8 cellular contexts compared by ENCODE assay signal in genomic region chr16:24987304-24988136, GRCh38. TPM values are rescaled to one million over a fixed set of nuclear protein-coding genes. Genes with fewer than 3 reads are reported as not detected.
DNase-seq lines count a peak whose midpoint lies in the region; ATAC-seq and TF ChIP-seq lines count a peak whose summit lies in the region.
"Not testable (repeated sequence)": the region's sequence is repeated elsewhere in the genome, so short reads cannot be mapped to it uniquely, and the experiment has no call there.

No MANE protein-coding gene starts in this region.

- H3K4me1 ChIP-seq in adrenal gland (replicated peaks in 1 of 2), result peaks cover 57 to 92% of the 10 kb centered on the region in 2 donors
- peaks cover 53% of the 10 kb centered on the region for H3K4me1 ChIP-seq in stomach smooth muscle (ENCODE audit: control insufficient read depth, insufficient read depth, low read length)

- H3K4me3 ChIP-seq in adrenal gland, result not testable (repeated sequence)
- H3K4me3 ChIP-seq in dorsolateral prefrontal cortex, result peak overlapping the region in 30 of 59 donors; percentile 1 to 53 (median 20)
- H3K4me3 ChIP-seq in stomach smooth muscle (ENCODE audit: low read length in 2 of 2), result peak overlapping the region; percentile 33 to 57

- H3K9me3 Mint-ChIP-seq in naive thymus-derived CD8-positive, alpha-beta T cell, result not testable (repeated sequence)

- H3K4me3 Mint-ChIP-seq in naive thymus-derived CD8-positive, alpha-beta T cell, result peak overlapping the region in 2 of 10 donors; percentile 4 to 5

- POLR2A ChIA-PET in RWPE1 (lab: Yijun Ruan, JAX; ENCODE audit: low non-redundant PET), result interaction anchor here (0.6 kb wide), 1 partner anchor 298 kb away, joined by 4 read pairs; no protein-coding TSS in a partner anchor
- POLR2A ChIA-PET in naive thymus-derived CD8-positive, alpha-beta T cell (lab: Charles Lee), result not testable (repeated sequence)

- H3K27ac Mint-ChIP-seq in naive thymus-derived CD8-positive, alpha-beta T cell, result peak overlapping the region in 9 of 10 donors; percentile 20 to 80 (median 67)

- not testable (repeated sequence) for H3K36me3 ChIP-seq in adrenal gland (replicated peaks in 1 of 2); stomach smooth muscle (ENCODE audit: control insufficient read depth in 2 of 2, insufficient read depth in 2 of 2, low read length in 2 of 2)

- not testable (repeated sequence) for H3K27me3 ChIP-seq in adrenal gland; dorsolateral prefrontal cortex; stomach smooth muscle (ENCODE audit: control insufficient read depth in 1 of 2, insufficient read depth in 2 of 2, low read length in 2 of 2)

- DNase-seq in AG08395 (ENCODE audit: low spot score) (peak; percentile 50), HCEC 1CT (peak; percentile 89), RWPE1 (ENCODE audit: low spot score) (peak; percentile 37), adrenal gland (peak in 2 of 7 donors; percentile 20 to 51), hepatic stellate cell (ENCODE audit: low spot score) (peak; percentile 41)
- DNase-seq in dorsolateral prefrontal cortex; naive thymus-derived CD8-positive, alpha-beta T cell: not testable (repeated sequence)

- H3K9me3 ChIP-seq in adrenal gland (replicated peaks in 1 of 3); stomach smooth muscle (ENCODE audit: control insufficient read depth in 2 of 2, low read length in 2 of 2): not testable (repeated sequence)

- peaks cover 49 to 92% (median 89%) of the 10 kb centered on the region in 4 donors for H3K4me1 Mint-ChIP-seq in naive thymus-derived CD8-positive, alpha-beta T cell

- TF ChIP-seq CTCF in RWPE1 (conservative IDR thresholded peaks at IDR 0.05; ENCODE audit: low read depth); adrenal gland (IDR thresholded peaks at IDR 0.05); dorsolateral prefrontal cortex (IDR thresholded peaks at IDR 0.05 in 54 of 56, conservative IDR thresholded peaks at IDR 0.05 in 2 of 56; ENCODE audit: low read depth in 1 of 56, partially characterized antibody in 56 of 56): not testable (repeated sequence)

- H3K9ac ChIP-seq in stomach smooth muscle (ENCODE audit: low read length in 2 of 2), result peak overlapping the region in 1 of 2 donors; percentile 54

- H3K36me3 Mint-ChIP-seq in naive thymus-derived CD8-positive, alpha-beta T cell, result not testable (repeated sequence)

- not testable (repeated sequence) for H3K27me3 Mint-ChIP-seq in naive thymus-derived CD8-positive, alpha-beta T cell

- H3K27ac ChIP-seq in RWPE1 (peak overlapping the region; percentile 56), adrenal gland (peak overlapping the region; percentile 48 to 86 (median 68)), dorsolateral prefrontal cortex (peak overlapping the region; percentile 5 to 97 (median 85)), stomach smooth muscle (ENCODE audit: low read length) (peak overlapping the region; percentile 53)

- CTCF ChIA-PET in RWPE1 (lab: Yijun Ruan, JAX), result interaction anchor here (0.6 kb wide), 1 partner anchor 15 kb away, joined by 3 read pairs; no protein-coding TSS in a partner anchor

- WGBS in adrenal gland, 4 donors, result 66 to 70% (median 70%) methylated on average over 8 of the region's 8 CpGs

- ATAC-seq in naive thymus-derived CD8-positive, alpha-beta T cell, result not testable (repeated sequence)

- TF ChIP-seq POLR2A in adrenal gland (IDR thresholded peaks at IDR 0.05), result not testable (repeated sequence)

- intact Hi-C loops in adrenal gland (cut with DNase I), result not testable (repeated sequence)
- intact Hi-C loops in dorsolateral prefrontal cortex (cut with DNase I), result loop anchor here in 1 of 2 donors (2.0 kb wide), 1 partner anchor 27 kb away; the partner anchor contains the start of gene ARHGAP17

RNA-seq across cellular contexts. Expression of gene ARHGAP17, which starts 27.6 kb away (rescaled TPM):
- 100 to 1,000 TPM in 1 of 8 donors, 10 to 100 TPM in 7; 42.7 to 105 (median 71.0) TPM for total RNA-seq in adrenal gland
- polyA plus RNA-seq in adrenal gland, result 100 to 1,000 TPM in 1 of 3 donors, 10 to 100 TPM in 2; 84.3 to 103 (median 87.3) TPM
- total RNA-seq in dorsolateral prefrontal cortex, result 10 to 100 TPM; 28.6 to 95.8 (median 54.2) TPM
- total RNA-seq in naive thymus-derived CD8-positive, alpha-beta T cell, result 10 to 100 TPM; 69.1 to 69.5 TPM
- 10 to 100 TPM; 18.2 to 38.6 (median 20.5) TPM for polyA plus RNA-seq in naive thymus-derived CD8-positive, alpha-beta T cell
